In genomic region chr15:83893308-83893707, GRCh38 we compare ENCODE assay signal across 10 cellular contexts.
"Had no signal": no experiment of that assay in that cellular context is flagged by ENCODE, and none has a peak within 500 bp of the region (broad histone marks: within the 10 kb centered on the region; RNA-seq: fewer than 3 reads in every experiment).

No MANE protein-coding gene starts in this region.

- H3K4me2 ChIP-seq: KMS-11 had no signal

- H3K4me1 ChIP-seq: HAP-1 had no signal

- ATAC-seq: HCT116 had no signal

- H3K36me3 ChIP-seq: HAP-1 had no signal

- H3K9me3 ChIP-seq: HAP-1 had no signal

- H3K4me3 ChIP-seq: GM23248, HAP-1 had no signal

- FAIRE-seq: HTR-8/SVneo had no signal

- H3K9ac ChIP-seq: GM23248, KMS-11 had no signal

- DNase-seq: GM23248, GOT3, H7, HFFc6, Karpas-422, KBM-7 had no signal

- H2AFZ ChIP-seq: GM23248 had no signal

- H3K27ac ChIP-seq: GM23248, KMS-11 had no signal
